ENCODE assay signal across 28 cellular contexts in the genomic region with DNA sequence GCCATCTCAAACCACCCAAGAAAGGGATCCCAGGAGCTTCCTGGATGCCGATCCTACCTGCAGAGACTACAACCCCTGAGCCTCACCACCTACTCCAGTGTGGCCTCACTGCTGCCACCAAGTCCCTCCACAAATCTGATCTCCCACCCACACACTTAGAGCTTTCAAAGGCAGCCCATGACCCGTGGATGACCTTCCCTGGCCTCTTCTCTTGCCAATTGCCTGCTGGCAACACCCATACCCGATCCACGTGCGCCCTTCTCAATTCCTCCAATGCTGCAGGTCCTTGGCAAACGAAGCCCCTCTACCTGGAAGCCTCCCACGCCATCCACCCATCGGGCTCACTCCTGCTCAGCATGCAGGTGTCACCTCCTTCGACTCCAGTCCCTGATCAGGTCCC. TPM values are rescaled to one million over a fixed set of nuclear protein-coding genes. Genes with fewer than 3 reads are reported as not detected.
A peak's percentile ranks its signal among the peaks of the same experiment; 100 is the strongest.
DNase-seq lines count a peak whose midpoint lies in the region; ATAC-seq and TF ChIP-seq lines count a peak whose summit lies in the region.
"Had no signal": no experiment of that assay in that cellular context is flagged by ENCODE, and none has a peak within 500 bp of the region (broad histone marks: within the 10 kb centered on the region; RNA-seq: fewer than 3 reads in every experiment).

No MANE protein-coding gene starts in this region.

- TF ChIP-seq CTCF in nephron progenitor cell (IDR thresholded peaks at IDR 0.05) (no peak), A673 (conservative IDR thresholded peaks at IDR 0.05; ENCODE audit: low read depth, low read length) (no peak)

- POLR2A ChIA-PET in A673 (lab: Charles Lee; ENCODE audit: low non-redundant PET): no interaction called here

- no peak overlapping the region for H3K9ac ChIP-seq in BLaER1
- H3K9ac ChIP-seq: GM23248 had no signal

- H3K27me3 ChIP-seq in BLaER1: no peaks in the 10 kb centered on the region
- H3K27me3 ChIP-seq in A673 (replicated peaks; ENCODE audit: insufficient read depth, low read depth, low read length, poor library complexity): no peaks in the 10 kb centered on the region
- H3K27me3 ChIP-seq: breast epithelium, MG63, thyroid gland had no signal

- no peaks in the 10 kb centered on the region for H3K9me3 ChIP-seq in BLaER1
- no peaks in the 10 kb centered on the region for H3K9me3 ChIP-seq in A673 (ENCODE audit: low read depth, low read length, poor library complexity, severe bottlenecking)
- H3K9me3 ChIP-seq: breast epithelium, MG63, thyroid gland had no signal

- H3K4me1 ChIP-seq in BLaER1 (peaks cover 80% of the 10 kb centered on the region), A673 (ENCODE audit: insufficient read depth, low read length, poor library complexity, severe bottlenecking) (no peaks in the 10 kb centered on the region)
- H3K4me1 ChIP-seq: breast epithelium, thyroid gland had no signal

- intact Hi-C loops in A673 (cut with micrococcal nuclease; ENCODE audit: unreplicated experiment): no loop called here

- H3K4me3 ChIP-seq in BLaER1: no peak overlapping the region
- no peak overlapping the region for H3K4me3 ChIP-seq in A673 (ENCODE audit: low read depth, low read length, poor library complexity, severe bottlenecking)
- H3K4me3 ChIP-seq: breast epithelium, GM23248, lung, MG63, PC-9, smooth muscle cell, thyroid gland had no signal

- no peaks in the 10 kb centered on the region for H4K20me1 ChIP-seq in BLaER1

- H3K36me3 ChIP-seq in BLaER1 (peaks cover 36% of the 10 kb centered on the region), A673 (ENCODE audit: insufficient read depth, low read length, poor library complexity, severe bottlenecking) (no peaks in the 10 kb centered on the region)
- H3K36me3 ChIP-seq: breast epithelium, MG63, thyroid gland had no signal

- H3K9me3 Mint-ChIP-seq in IgD-negative memory B cell (no peaks in the 10 kb centered on the region), nephron progenitor cell (no peaks in the 10 kb centered on the region)
- H3K9me3 Mint-ChIP-seq in central memory CD8-positive, alpha-beta T cell: no peaks in the 10 kb centered on the region
- H3K9me3 Mint-ChIP-seq: CD4-positive, alpha-beta T cell; T-cell had no signal

- peak overlapping the region in 1 of 4 donors; percentile 3 for H3K4me3 Mint-ChIP-seq in IgD-negative memory B cell
- no peak overlapping the region for H3K4me3 Mint-ChIP-seq in central memory CD8-positive, alpha-beta T cell
- H3K4me3 Mint-ChIP-seq in nephron progenitor cell: no peak overlapping the region
- H3K4me3 Mint-ChIP-seq: CD4-positive, alpha-beta T cell; T-cell had no signal

- H3K27ac ChIP-seq in BLaER1 (0 out of 2 replicates have a peak overlapping the region, but pooled peaks have one; percentile 89), A673 (ENCODE audit: low read depth, low read length, poor library complexity, severe bottlenecking) (no peak overlapping the region)
- H3K27ac ChIP-seq: breast epithelium, GM23248, PC-9, thyroid gland had no signal

- peaks cover 14% of the 10 kb centered on the region for H3K36me3 Mint-ChIP-seq in IgD-negative memory B cell
- H3K36me3 Mint-ChIP-seq in central memory CD8-positive, alpha-beta T cell (ENCODE audit: insufficient read depth): peaks cover 5% of the 10 kb centered on the region
- peaks cover 24% of the 10 kb centered on the region for H3K36me3 Mint-ChIP-seq in nephron progenitor cell (ENCODE audit: low read depth)

- no peak for DNase-seq in central memory CD8-positive, alpha-beta T cell (ENCODE audit: low spot score in 2 of 2)
- no peak for DNase-seq in nephron progenitor cell
- DNase-seq in A673 (ENCODE audit: low spot score): no peak
- DNase-seq in SK-N-DZ (ENCODE audit: low spot score): no peak
- DNase-seq in pons (ENCODE audit: low spot score): no peak
- no peak for DNase-seq in GM19240 (ENCODE audit: insufficient read length, low spot score)
- DNase-seq: activated naive CD4-positive, alpha-beta T cell; activated T-cell treated with anti-CD3 and anti-CD28 coated beads, Interleukin-2, amount 50 U/mL, for 1 hour; amniotic stem cell; CD4-positive, alpha-beta T cell; DMS 273 treated with DMSO at 0.1 percent for 48 hours; glutamatergic neuron; GM23248; kidney; MG63; NCI-H446; PC-9; SIG-M5; stimulated activated CD4-positive, alpha-beta T cell treated with anti-CD3 and anti-CD28 coated beads, Interleukin-2, amount 100 ng/mL, for 24 hours; stimulated activated naive CD4-positive, alpha-beta T cell; T-cell; thyroid gland had no signal

- H3K27me3 Mint-ChIP-seq in IgD-negative memory B cell (peaks cover 2% of the 10 kb centered on the region), nephron progenitor cell (ENCODE audit: low read depth, poor library complexity) (peaks cover 6% of the 10 kb centered on the region)
- H3K27me3 Mint-ChIP-seq in central memory CD8-positive, alpha-beta T cell: no peaks in the 10 kb centered on the region
- H3K27me3 Mint-ChIP-seq: CD4-positive, alpha-beta T cell; T-cell had no signal

- peak overlapping the region; percentile 88 for H3K4me2 ChIP-seq in BLaER1
- H3K4me2 ChIP-seq: PC-9, smooth muscle cell had no signal

- ATAC-seq in central memory CD8-positive, alpha-beta T cell (replicated peaks; ENCODE audit: extremely low read depth, poor library complexity, severe bottlenecking): no peak
- ATAC-seq: activated CD4-positive, CD25-positive, alpha-beta regulatory T cell treated with anti-CD3 and anti-CD28 coated beads, Interleukin-2, amount 50 U/mL, for 24 hours; T-cell had no signal

- no TSS peak for BruUV-seq in A673 (replicated peaks; lab: Mats Ljungman, UMichigan)

- H3K27ac Mint-ChIP-seq in IgD-negative memory B cell (peak overlapping the region; percentile 76 to 95 (median 91)), nephron progenitor cell (peak overlapping the region; percentile 89)
- H3K27ac Mint-ChIP-seq in central memory CD8-positive, alpha-beta T cell (ENCODE audit: low read depth): peak overlapping the region; percentile 52
- H3K27ac Mint-ChIP-seq: CD4-positive, alpha-beta T cell had no signal

- H3K4me1 Mint-ChIP-seq in IgD-negative memory B cell: peaks cover 40 to 58% (median 44%) of the 10 kb centered on the region in 3 donors
- peaks cover 25% of the 10 kb centered on the region for H3K4me1 Mint-ChIP-seq in central memory CD8-positive, alpha-beta T cell
- H3K4me1 Mint-ChIP-seq in nephron progenitor cell: peaks cover 23% of the 10 kb centered on the region

- CTCF ChIA-PET in A673 (lab: Charles Lee): no interaction called here

RNA-seq across cellular contexts. Expression of a gene that starts 30.7 kb away (rescaled TPM):
- polyA plus RNA-seq in IgD-negative memory B cell: 441 TPM
- total RNA-seq in A673 (2021): 1.0 and 1.1 TPM in 2 replicates
- polyA plus RNA-seq in SK-N-DZ (2014; cell fraction: cytosol; rRNA removed): 3.1 and 4.6 TPM in 2 replicates
- polyA plus RNA-seq in SK-N-DZ (2014; cell fraction: nucleus; rRNA removed): 2.0 and 2.1 TPM in 2 replicates

RNA-seq across cellular contexts. Expression of a gene that starts 44.3 kb away (rescaled TPM):
- 24.2 TPM for polyA plus RNA-seq in IgD-negative memory B cell
- total RNA-seq in A673 (2021): 38.8 TPM in 2 replicates
- polyA plus RNA-seq in SK-N-DZ (2014; cell fraction: cytosol; rRNA removed): 39.6 and 51.3 TPM in 2 replicates
- polyA plus RNA-seq in SK-N-DZ (2014; cell fraction: nucleus; rRNA removed): 83.2 and 117 TPM in 2 replicates
